ENCODE assay signal across 21 cellular contexts in genomic region chr2:33391582-33392255, GRCh38.
DNase-seq lines count a peak whose midpoint lies in the region; ATAC-seq and TF ChIP-seq lines count a peak whose summit lies in the region.
"Had no signal": no experiment of that assay in that cellular context is flagged by ENCODE, and none has a peak within 500 bp of the region (broad histone marks: within the 10 kb centered on the region; RNA-seq: fewer than 3 reads in every experiment).

No MANE protein-coding gene starts in this region.

- H3K4me1 ChIP-seq in ascending aorta, result peaks cover 0 to 11% of the 10 kb centered on the region in 2 donors
- peaks cover 0 to 16% (median 10%) of the 10 kb centered on the region in 4 donors for H3K4me1 ChIP-seq in sigmoid colon
- H3K4me1 ChIP-seq: Peyer's patch had no signal

- H3K36me3 ChIP-seq in ascending aorta, result peaks cover 11 to 27% of the 10 kb centered on the region in 2 donors
- peaks cover 0 to 6% (median 0%) of the 10 kb centered on the region in 4 donors for H3K36me3 ChIP-seq in sigmoid colon
- H3K36me3 ChIP-seq: Peyer's patch had no signal

- H3K9me3 ChIP-seq in ascending aorta, result no peaks in the 10 kb centered on the region
- H3K9me3 ChIP-seq in sigmoid colon, result no peaks in the 10 kb centered on the region
- H3K9me3 ChIP-seq: Peyer's patch had no signal

- WGBS in sigmoid colon, 2 donors, result 87 to 90% methylated on average over 4 of the region's 4 CpGs

- peak overlapping the region; percentile 14 to 46 for H3K27ac ChIP-seq in ascending aorta
- peak overlapping the region in 3 of 4 donors; percentile 4 to 59 (median 33) for H3K27ac ChIP-seq in sigmoid colon
- H3K27ac ChIP-seq: Peyer's patch had no signal

- H3K27me3 ChIP-seq in ascending aorta (no peaks in the 10 kb centered on the region), sigmoid colon (no peaks in the 10 kb centered on the region)
- H3K27me3 ChIP-seq: Peyer's patch had no signal

- ATAC-seq in Right ventricle myocardium superior (ENCODE audit: poor library complexity) (peak; percentile 45), GM18909 (IDR thresholded peaks at IDR 0.05; ENCODE audit: poor library complexity, unreplicated experiment) (no peak)

- TF ChIP-seq POLR2A in sigmoid colon (IDR thresholded peaks at IDR 0.05), result no peak

- H3K4me3 ChIP-seq in ascending aorta (no peak overlapping the region), fibroblast of villous mesenchyme (ENCODE audit: low read depth, low read length) (no peak overlapping the region), sigmoid colon (no peak overlapping the region)
- H3K4me3 ChIP-seq: Peyer's patch had no signal

- no peak for TF ChIP-seq EP300 in sigmoid colon (IDR thresholded peaks at IDR 0.05)

- intact Hi-C loops in Right ventricle myocardium superior (cut with DNase I), result no loop called here
- intact Hi-C loops in cardiac septum (cut with DNase I), result no loop called here
- intact Hi-C loops in ascending aorta (cut with DNase I), result no loop called here
- intact Hi-C loops in sigmoid colon (cut with DNase I), result no loop called here
- intact Hi-C loops in head of caudate nucleus (cut with DNase I), result no loop called here

- TF ChIP-seq CTCF in ascending aorta (IDR thresholded peaks at IDR 0.05) (no peak), fibroblast of villous mesenchyme (IDR thresholded peaks at IDR 0.05; ENCODE audit: insufficient read depth, low read depth, low read length) (no peak), sigmoid colon (IDR thresholded peaks at IDR 0.05) (no peak)

- DNase-seq in Right ventricle myocardium superior (no peak), cardiac septum (ENCODE audit: low spot score) (no peak), ascending aorta (ENCODE audit: low spot score in 2 of 2) (no peak), fibroblast of villous mesenchyme (ENCODE audit: low read depth) (peak; percentile 54), sigmoid colon (no peak), head of caudate nucleus (no peak), NCI-H2171 (lab: John Stamatoyannopoulos, UW) (no peak)
- DNase-seq: 8988T; Calu3; CD4-positive, CD25-positive, alpha-beta regulatory T cell; DMS79 treated with DMSO at 0.1 percent for 48 hours; GDM1; H7; KG1; NCI-H1417; NCI-H2029; NCI-H510A; NCI-H82; Peyer's patch; SHP77 treated with DMSO at 0.1 percent for 48 hours had no signal
